In genomic region chr9:38439916-38440301, GRCh38 we compare ENCODE assay signal across 23 cellular contexts. TPM values are rescaled to one million over a fixed set of nuclear protein-coding genes. Genes with fewer than 3 reads are reported as not detected.
"Had no signal": no experiment of that assay in that cellular context is flagged by ENCODE, and none has a peak within 500 bp of the region (broad histone marks: within the 10 kb centered on the region; RNA-seq: fewer than 3 reads in every experiment).

No MANE protein-coding gene starts in this region.

- H3K4me3 ChIP-seq: coronary artery, esophagus squamous epithelium, gastrocnemius medialis, heart left ventricle, hepatocyte, left lung, lower lobe of right lung, mucosa of descending colon had no signal

- H3K27me3 ChIP-seq: gastrocnemius medialis, hepatocyte had no signal

- H2AFZ ChIP-seq: hepatocyte had no signal

- FAIRE-seq: colon, endothelial cell of umbilical vein, keratinocyte had no signal

- H3K27ac ChIP-seq: coronary artery, esophagus squamous epithelium, gastrocnemius medialis, heart left ventricle, hepatocyte, left lung, lower lobe of right lung had no signal

- H3K79me2 ChIP-seq: hepatocyte had no signal

- H3K36me3 ChIP-seq: esophagus squamous epithelium, gastrocnemius medialis, heart left ventricle, left lung, lower lobe of right lung had no signal

- ATAC-seq: gastrocnemius medialis, heart left ventricle, left cardiac atrium, left lung, left ventricle myocardium superior, lower lobe of right lung, mucosa of descending colon had no signal

- H3K9me3 ChIP-seq: esophagus squamous epithelium, gastrocnemius medialis, heart left ventricle, left lung, lower lobe of right lung, mucosa of descending colon had no signal

- DNase-seq: effector CD4-positive, alpha-beta T cell; effector memory CD4-positive, alpha-beta T cell; esophagus squamous epithelium; foreskin fibroblast; foreskin melanocyte; gastrocnemius medialis; heart left ventricle; hypothalamus; immature natural killer cell; left cardiac atrium; left lung; left ventricle myocardium superior; lower lobe of right lung; mesenchymal stem cell; mucosa of descending colon; naive B cell had no signal

- H3K4me2 ChIP-seq: hepatocyte had no signal

- H3K4me1 ChIP-seq: gastrocnemius medialis, heart left ventricle had no signal

RNA-seq across cellular contexts. Expression of gene IGFBPL1, which starts 15.7 kb away (rescaled TPM):
- total RNA-seq: endothelial cell of umbilical vein, esophagus squamous epithelium, gastrocnemius medialis, left ventricle myocardium superior, lower leg skin, mesenteric fat pad had no signal
- polyA plus RNA-seq: endothelial cell of umbilical vein, heart left ventricle, immature natural killer cell, keratinocyte had no signal
